13 cellular contexts compared by ENCODE assay signal in genomic region chr10:90136731-90137316, GRCh38.
A peak's percentile ranks its signal among the peaks of the same experiment; 100 is the strongest.
DNase-seq lines count a peak whose midpoint lies in the region; ATAC-seq and TF ChIP-seq lines count a peak whose summit lies in the region.
"Had no signal": no experiment of that assay in that cellular context is flagged by ENCODE, and none has a peak within 500 bp of the region (broad histone marks: within the 10 kb centered on the region; RNA-seq: fewer than 3 reads in every experiment).

No MANE protein-coding gene starts in this region.

- H3K79me2 ChIP-seq in mesendoderm (ENCODE audit: control insufficient read depth, insufficient read depth, low read length), result no peaks in the 10 kb centered on the region

- H3K9ac ChIP-seq in adipocyte (ENCODE audit: low read length) (no peak overlapping the region), mesendoderm (ENCODE audit: low read length) (no peak overlapping the region)

- peaks cover 25% of the 10 kb centered on the region for H3K9me3 ChIP-seq in adipocyte (ENCODE audit: control insufficient read depth, low read length)

- no peaks in the 10 kb centered on the region for H3K27me3 Mint-ChIP-seq in activated CD4-positive, alpha-beta T cell treated with anti-CD3 and anti-CD28 coated beads, Interleukin-2, amount 10 ng/mL, durations not matched to agents 24 days and 14 days

- H2BK120ac ChIP-seq in mesendoderm (ENCODE audit: low read depth, low read length), result no peak overlapping the region

- peaks cover 14% of the 10 kb centered on the region for H3K9me3 Mint-ChIP-seq in activated CD4-positive, alpha-beta T cell treated with anti-CD3 and anti-CD28 coated beads, Interleukin-2, amount 10 ng/mL, durations not matched to agents 24 days and 14 days

- H3K79me1 ChIP-seq in mesendoderm (ENCODE audit: low read length), result no peaks in the 10 kb centered on the region

- no peak overlapping the region for H3K23ac ChIP-seq in mesendoderm (ENCODE audit: low read length)

- no peak overlapping the region for H4K5ac ChIP-seq in mesendoderm (ENCODE audit: low read length)

- no peak overlapping the region for H3K4me3 Mint-ChIP-seq in activated CD4-positive, alpha-beta T cell treated with anti-CD3 and anti-CD28 coated beads, Interleukin-2, amount 10 ng/mL, durations not matched to agents 24 days and 14 days
- H3K4me3 Mint-ChIP-seq: mesothelial cell of epicardium had no signal

- H3K4me1 Mint-ChIP-seq in activated CD4-positive, alpha-beta T cell treated with anti-CD3 and anti-CD28 coated beads, Interleukin-2, amount 10 ng/mL, durations not matched to agents 24 days and 14 days, result no peaks in the 10 kb centered on the region

- H3K27ac Mint-ChIP-seq in activated CD4-positive, alpha-beta T cell treated with anti-CD3 and anti-CD28 coated beads, Interleukin-2, amount 10 ng/mL, durations not matched to agents 24 days and 14 days, result no peak overlapping the region
- H3K27ac Mint-ChIP-seq: mesothelial cell of epicardium had no signal

- H2BK5ac ChIP-seq in mesendoderm (ENCODE audit: low read length), result no peak overlapping the region

- intact Hi-C loops in activated CD4-positive, alpha-beta T cell treated with anti-CD3 and anti-CD28 coated beads, Interleukin-2, amount 10 ng/mL, durations not matched to agents 24 days and 14 days (cut with micrococcal nuclease), result no loop called here

- H3K36me3 ChIP-seq in adipocyte (ENCODE audit: control insufficient read depth, insufficient read depth, low read length, severe bottlenecking) (no peaks in the 10 kb centered on the region), mesendoderm (ENCODE audit: control insufficient read depth, insufficient read depth, low read length) (no peaks in the 10 kb centered on the region)

- H3K56ac ChIP-seq in mesendoderm (ENCODE audit: low read length), result no peak overlapping the region

- H3K4me3 ChIP-seq in adipocyte (ENCODE audit: low read length), result no peak overlapping the region
- no peak overlapping the region for H3K4me3 ChIP-seq in mesendoderm (ENCODE audit: low read length)

- H3K18ac ChIP-seq in mesendoderm (ENCODE audit: low read length), result no peak overlapping the region

- no peaks in the 10 kb centered on the region for H3K27me3 ChIP-seq in adipocyte (replicated peaks; ENCODE audit: control insufficient read depth, insufficient read depth, low read length)
- no peaks in the 10 kb centered on the region for H3K27me3 ChIP-seq in mesendoderm (ENCODE audit: insufficient read depth, low read length, poor library complexity)
- H3K27me3 ChIP-seq: foreskin keratinocyte had no signal

- H3K36me3 Mint-ChIP-seq in activated CD4-positive, alpha-beta T cell treated with anti-CD3 and anti-CD28 coated beads, Interleukin-2, amount 10 ng/mL, durations not matched to agents 24 days and 14 days (ENCODE audit: low read depth), result no peaks in the 10 kb centered on the region

- H3K4me2 ChIP-seq in mesendoderm (ENCODE audit: low read length), result no peak overlapping the region

- no peak for TF ChIP-seq RAD21 in Ishikawa (IDR thresholded peaks at IDR 0.05; ENCODE audit: low read depth)

- no peak overlapping the region for H3K4ac ChIP-seq in mesendoderm (ENCODE audit: low read depth, low read length)

- no CpG with 5 or more reads among the region's 8 CpGs for WGBS in mesendoderm (ENCODE audit: extremely low coverage, insufficient coverage, low lambda C conversion rate)

- peak; percentile 55 for DNase-seq in activated CD4-positive, alpha-beta T cell treated with anti-CD3 and anti-CD28 coated beads, Interleukin-2, amount 10 ng/mL, durations not matched to agents 24 days and 14 days
- DNase-seq in activated CD4-positive, alpha-beta T cell treated with anti-CD3 and anti-CD28 coated beads, Interleukin-2, amount 50 U/mL, for 4 hours, result no peak
- DNase-seq in adipocyte (ENCODE audit: low read depth) (peak; percentile 5), mesendoderm (peak; percentile 48), NCI-H526 (lab: John Stamatoyannopoulos, UW) (no peak)
- DNase-seq: NCI-H226, small intestine, SW 1271 had no signal

- H3K4me1 ChIP-seq in adipocyte (ENCODE audit: control insufficient read depth, insufficient read depth, low read length) (no peaks in the 10 kb centered on the region), mesendoderm (ENCODE audit: control insufficient read depth, low read depth, low read length) (no peaks in the 10 kb centered on the region)
- H3K4me1 ChIP-seq: foreskin keratinocyte had no signal

- no peak overlapping the region for H2AK5ac ChIP-seq in mesendoderm (ENCODE audit: low read length)

- no peak overlapping the region for H4K8ac ChIP-seq in mesendoderm (ENCODE audit: low read depth, low read length)

- H2BK15ac ChIP-seq in mesendoderm (replicated peaks; ENCODE audit: low read depth), result no peak overlapping the region

- no peak for TF ChIP-seq EP300 in Ishikawa (IDR thresholded peaks at IDR 0.05; ENCODE audit: borderline replicate concordance)

- no peak for ATAC-seq in GM19467 (IDR thresholded peaks at IDR 0.05; ENCODE audit: unreplicated experiment)
- no peak for ATAC-seq in HG03469 (IDR thresholded peaks at IDR 0.05; ENCODE audit: unreplicated experiment)
- ATAC-seq: foreskin keratinocyte had no signal

- no peak overlapping the region for H3K27ac ChIP-seq in mesendoderm (ENCODE audit: low read depth, low read length)
- H3K27ac ChIP-seq: foreskin keratinocyte had no signal

TF ChIP-seq in Ishikawa, 13 proteins besides CTCF, POLR2A, EP300 and RAD21:
- no peak for TF ChIP-seq CREB1 (IDR thresholded peaks at IDR 0.05; ENCODE audit: low read depth)
- TF ChIP-seq, protein P1, sequence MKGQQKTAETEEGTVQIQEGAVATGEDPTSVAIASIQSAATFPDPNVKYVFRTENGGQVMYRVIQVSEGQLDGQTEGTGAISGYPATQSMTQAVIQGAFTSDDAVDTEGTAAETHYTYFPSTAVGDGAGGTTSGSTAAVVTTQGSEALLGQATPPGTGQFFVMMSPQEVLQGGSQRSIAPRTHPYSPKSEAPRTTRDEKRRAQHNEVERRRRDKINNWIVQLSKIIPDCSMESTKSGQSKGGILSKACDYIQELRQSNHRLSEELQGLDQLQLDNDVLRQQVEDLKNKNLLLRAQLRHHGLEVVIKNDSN (IDR thresholded peaks at IDR 0.05), result peak; percentile 66

Comparison
In these comparisons a context has a peak if more than half of its experiments do, and no peak if none do; other contexts are left out.
1. DNase-seq: peak in activated CD4-positive, alpha-beta T cell treated with anti-CD3 and anti-CD28 coated beads, Interleukin-2, amount 10 ng/mL, durations not matched to agents 24 days and 14 days (single experiment), adipocyte (single experiment) and mesendoderm (single experiment); none in activated CD4-positive, alpha-beta T cell treated with anti-CD3 and anti-CD28 coated beads, Interleukin-2, amount 50 U/mL, for 4 hours (0 of 2) and NCI-H526 (0 of 2).